ENCODE assay signal across 8 cellular contexts in genomic region chr1:166479052-166479631, GRCh38.
A peak's percentile ranks its signal among the peaks of the same experiment; 100 is the strongest.
DNase-seq lines count a peak whose midpoint lies in the region; ATAC-seq and TF ChIP-seq lines count a peak whose summit lies in the region.

No MANE protein-coding gene starts in this region.

- POLR2A ChIA-PET in CD4-positive, alpha-beta T cell (lab: Charles Lee): interaction anchor here (1.3 to 1.7 kb wide), 2 partner anchors 11 to 44 kb away, joined by 4 to 10 read pairs; no protein-coding TSS in a partner anchor

- in situ Hi-C loops in brain microvascular endothelial cell (cut with HindIII; ENCODE audit: low pct_ligation_motif_present, low sequenced_read_pairs): no loop called here

- no peaks in the 10 kb centered on the region for H3K36me3 ChIP-seq in brain microvascular endothelial cell (replicated peaks)

- CTCF ChIA-PET in CD4-positive, alpha-beta T cell (lab: Charles Lee): interaction anchor here (1.1 to 2.4 kb wide), 5 partner anchors 9 to 878 kb away, joined by 3 to 13 read pairs (median 7); no protein-coding TSS in a partner anchor

- intact Hi-C loops in CD4-positive, alpha-beta T cell (cut with DNase I, micrococcal nuclease): loop anchor here (2.0 to 5.0 kb wide), 3 partner anchors 550 to 1087 kb away; no protein-coding TSS in a partner anchor
- intact Hi-C loops in left colon (cut with DNase I, micrococcal nuclease): loop anchor here in 1 of 2 donors (10.0 kb wide), 1 partner anchor 544 kb away; no protein-coding TSS in a partner anchor

- H3K27ac ChIP-seq in CD4-positive, alpha-beta T cell (ENCODE audit: low read depth, low read length): no peak overlapping the region
- H3K27ac ChIP-seq in brain microvascular endothelial cell: no peak overlapping the region

- no peak overlapping the region for H3K27ac Mint-ChIP-seq in CD4-positive, alpha-beta T cell

- TF ChIP-seq CTCF in CD4-positive, alpha-beta T cell (IDR thresholded peaks at IDR 0.05): peak; percentile 89
- TF ChIP-seq CTCF in brain microvascular endothelial cell (IDR thresholded peaks at IDR 0.05; ENCODE audit: low read depth, low read length, missing control alignments): peak; percentile 83

- peak; percentile 29 for ATAC-seq in CD4-positive, alpha-beta T cell (ENCODE audit: poor library complexity)
- ATAC-seq in GM19035 (IDR thresholded peaks at IDR 0.05; ENCODE audit: unreplicated experiment) (peak; percentile 68), left colon (peak; percentile 45), HG03039 (IDR thresholded peaks at IDR 0.05; ENCODE audit: unreplicated experiment) (no peak)

- no peaks in the 10 kb centered on the region for H3K9me3 Mint-ChIP-seq in CD4-positive, alpha-beta T cell

- no peaks in the 10 kb centered on the region for H3K27me3 Mint-ChIP-seq in CD4-positive, alpha-beta T cell

- H3K4me3 ChIP-seq in brain microvascular endothelial cell (ENCODE audit: low read depth, low read length): no peak overlapping the region

- H3K36me3 Mint-ChIP-seq in CD4-positive, alpha-beta T cell (ENCODE audit: low read depth): no peaks in the 10 kb centered on the region

- DNase-seq in CD4-positive, alpha-beta T cell: peak in 8 of 10 experiments; percentile 12 to 54 (median 34)
- DNase-seq in Kasumi-1 (lab: John Stamatoyannopoulos, UW) (peak; percentile 11 to 24), T-helper 1 cell (peak in 4 of 5 donors; percentile 15 to 43 (median 30)), brain microvascular endothelial cell (peak; percentile 39), left colon (peak in 1 of 2 donors; percentile 57)
- DNase-seq in stimulated activated CD4-positive, alpha-beta T cell treated with anti-CD3 and anti-CD28 coated beads, Interleukin-4, amount 100 ng/mL, for 4 hours: peak; percentile 17 to 39

- no peak overlapping the region for H3K4me3 Mint-ChIP-seq in CD4-positive, alpha-beta T cell

- H3K4me1 Mint-ChIP-seq in CD4-positive, alpha-beta T cell (ENCODE audit: low read depth): no peaks in the 10 kb centered on the region

- H3K9me3 ChIP-seq in CD4-positive, alpha-beta T cell (ENCODE audit: control insufficient read depth, low read length): no peaks in the 10 kb centered on the region

- no peaks in the 10 kb centered on the region for H3K27me3 ChIP-seq in CD4-positive, alpha-beta T cell (ENCODE audit: control insufficient read depth, insufficient read depth, low read length)
- H3K27me3 ChIP-seq in brain microvascular endothelial cell (replicated peaks): no peaks in the 10 kb centered on the region
